8 cellular contexts compared by ENCODE assay signal in genomic region chr16:85321856-85322271, GRCh38.
DNase-seq lines count a peak whose midpoint lies in the region; ATAC-seq and TF ChIP-seq lines count a peak whose summit lies in the region.

No MANE protein-coding gene starts in this region.

- DNase-seq in AG08396 (ENCODE audit: low spot score) (peak; percentile 92), fibroblast of the conjunctiva (ENCODE audit: low read depth) (peak; percentile 98), nucleus accumbens (lab: John Stamatoyannopoulos, UW) (peak in 54 of 56 donors; percentile 24 to 87 (median 71)), DMS114 treated with DMSO at 0.1 percent for 48 hours (lab: John Stamatoyannopoulos, UW; ENCODE audit: unreplicated experiment) (no peak), RPMI8226 (no peak)
- DNase-seq in stimulated activated CD4-positive, alpha-beta T cell treated with anti-CD3 and anti-CD28 coated beads, Interleukin-15, amount 100 ng/mL, for 24 hours = no peak

- ATAC-seq in SK-N-SH treated with all-trans-retinoic acid at 6 μM for 48 hours = peak; percentile 87
- ATAC-seq in HG03139 (IDR thresholded peaks at IDR 0.05; ENCODE audit: unreplicated experiment) = no peak

TF ChIP-seq in SK-N-SH treated with all-trans-retinoic acid at 6 μM for 48 hours, 23 proteins besides CTCF, POLR2A, EP300 and RAD21:
- TF ChIP-seq GLIS3 (CRISPR knock-in tag; IDR thresholded peaks at IDR 0.05) (no peak), CSRNP3 (CRISPR knock-in tag; IDR thresholded peaks at IDR 0.05) (no peak), POU6F1 (CRISPR knock-in tag; IDR thresholded peaks at IDR 0.05; ENCODE audit: borderline replicate concordance, low read depth) (no peak), PATZ1 (CRISPR knock-in tag; IDR thresholded peaks at IDR 0.05; ENCODE audit: borderline replicate concordance) (no peak), TCF4 (CRISPR knock-in tag; IDR thresholded peaks at IDR 0.05; ENCODE audit: borderline replicate concordance) (no peak), TOX (CRISPR knock-in tag; IDR thresholded peaks at IDR 0.05; ENCODE audit: borderline replicate concordance) (no peak), CSDC2 (CRISPR knock-in tag; IDR thresholded peaks at IDR 0.05) (no peak), SNAI2 (CRISPR knock-in tag; IDR thresholded peaks at IDR 0.05) (no peak), ESRRG (CRISPR knock-in tag; IDR thresholded peaks at IDR 0.05) (no peak), OSR1 (CRISPR knock-in tag; IDR thresholded peaks at IDR 0.05) (no peak), BACH2 (CRISPR knock-in tag; IDR thresholded peaks at IDR 0.05; ENCODE audit: borderline replicate concordance) (no peak), ZFP3 (CRISPR knock-in tag; IDR thresholded peaks at IDR 0.05) (no peak), ARNTL (CRISPR knock-in tag; IDR thresholded peaks at IDR 0.05; ENCODE audit: borderline replicate concordance, low read depth) (no peak), ZNF565 (CRISPR knock-in tag; conservative IDR thresholded peaks at IDR 0.05; ENCODE audit: low read depth) (no peak)
- TF ChIP-seq, protein P1, sequence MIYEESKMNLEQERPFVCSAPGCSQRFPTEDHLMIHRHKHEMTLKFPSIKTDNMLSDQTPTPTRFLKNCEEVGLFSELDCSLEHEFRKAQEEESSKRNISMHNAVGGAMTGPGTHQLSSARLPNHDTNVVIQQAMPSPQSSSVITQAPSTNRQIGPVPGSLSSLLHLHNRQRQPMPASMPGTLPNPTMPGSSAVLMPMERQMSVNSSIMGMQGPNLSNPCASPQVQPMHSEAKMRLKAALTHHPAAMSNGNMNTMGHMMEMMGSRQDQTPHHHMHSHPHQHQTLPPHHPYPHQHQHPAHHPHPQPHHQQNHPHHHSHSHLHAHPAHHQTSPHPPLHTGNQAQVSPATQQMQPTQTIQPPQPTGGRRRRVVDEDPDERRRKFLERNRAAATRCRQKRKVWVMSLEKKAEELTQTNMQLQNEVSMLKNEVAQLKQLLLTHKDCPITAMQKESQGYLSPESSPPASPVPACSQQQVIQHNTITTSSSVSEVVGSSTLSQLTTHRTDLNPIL (CRISPR knock-in tag; IDR thresholded peaks at IDR 0.05; ENCODE audit: low read depth) = no peak
- TF ChIP-seq, protein P2, sequence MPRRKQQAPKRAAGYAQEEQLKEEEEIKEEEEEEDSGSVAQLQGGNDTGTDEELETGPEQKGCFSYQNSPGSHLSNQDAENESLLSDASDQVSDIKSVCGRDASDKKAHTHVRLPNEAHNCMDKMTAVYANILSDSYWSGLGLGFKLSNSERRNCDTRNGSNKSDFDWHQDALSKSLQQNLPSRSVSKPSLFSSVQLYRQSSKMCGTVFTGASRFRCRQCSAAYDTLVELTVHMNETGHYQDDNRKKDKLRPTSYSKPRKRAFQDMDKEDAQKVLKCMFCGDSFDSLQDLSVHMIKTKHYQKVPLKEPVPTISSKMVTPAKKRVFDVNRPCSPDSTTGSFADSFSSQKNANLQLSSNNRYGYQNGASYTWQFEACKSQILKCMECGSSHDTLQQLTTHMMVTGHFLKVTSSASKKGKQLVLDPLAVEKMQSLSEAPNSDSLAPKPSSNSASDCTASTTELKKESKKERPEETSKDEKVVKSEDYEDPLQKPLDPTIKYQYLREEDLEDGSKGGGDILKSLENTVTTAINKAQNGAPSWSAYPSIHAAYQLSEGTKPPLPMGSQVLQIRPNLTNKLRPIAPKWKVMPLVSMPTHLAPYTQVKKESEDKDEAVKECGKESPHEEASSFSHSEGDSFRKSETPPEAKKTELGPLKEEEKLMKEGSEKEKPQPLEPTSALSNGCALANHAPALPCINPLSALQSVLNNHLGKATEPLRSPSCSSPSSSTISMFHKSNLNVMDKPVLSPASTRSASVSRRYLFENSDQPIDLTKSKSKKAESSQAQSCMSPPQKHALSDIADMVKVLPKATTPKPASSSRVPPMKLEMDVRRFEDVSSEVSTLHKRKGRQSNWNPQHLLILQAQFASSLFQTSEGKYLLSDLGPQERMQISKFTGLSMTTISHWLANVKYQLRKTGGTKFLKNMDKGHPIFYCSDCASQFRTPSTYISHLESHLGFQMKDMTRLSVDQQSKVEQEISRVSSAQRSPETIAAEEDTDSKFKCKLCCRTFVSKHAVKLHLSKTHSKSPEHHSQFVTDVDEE (CRISPR knock-in tag; IDR thresholded peaks at IDR 0.05) = no peak
TF ChIP-seq in SK-N-SH treated with all-trans-retinoic acid at 6 μM for 48 hours: peak in this region for 0.

Comparison
In these comparisons a context has a peak if more than half of its experiments do, and no peak if none do; other contexts are left out.
1. DNase-seq: peak in AG08396 (single experiment), fibroblast of the conjunctiva (single experiment) and nucleus accumbens (54 of 56); none in stimulated activated CD4-positive, alpha-beta T cell treated with anti-CD3 and anti-CD28 coated beads, Interleukin-15, amount 100 ng/mL, for 24 hours (single experiment), DMS114 treated with DMSO at 0.1 percent for 48 hours (single experiment) and RPMI8226 (single experiment).